ENCODE assay signal across 8 cellular contexts in the genomic region with DNA sequence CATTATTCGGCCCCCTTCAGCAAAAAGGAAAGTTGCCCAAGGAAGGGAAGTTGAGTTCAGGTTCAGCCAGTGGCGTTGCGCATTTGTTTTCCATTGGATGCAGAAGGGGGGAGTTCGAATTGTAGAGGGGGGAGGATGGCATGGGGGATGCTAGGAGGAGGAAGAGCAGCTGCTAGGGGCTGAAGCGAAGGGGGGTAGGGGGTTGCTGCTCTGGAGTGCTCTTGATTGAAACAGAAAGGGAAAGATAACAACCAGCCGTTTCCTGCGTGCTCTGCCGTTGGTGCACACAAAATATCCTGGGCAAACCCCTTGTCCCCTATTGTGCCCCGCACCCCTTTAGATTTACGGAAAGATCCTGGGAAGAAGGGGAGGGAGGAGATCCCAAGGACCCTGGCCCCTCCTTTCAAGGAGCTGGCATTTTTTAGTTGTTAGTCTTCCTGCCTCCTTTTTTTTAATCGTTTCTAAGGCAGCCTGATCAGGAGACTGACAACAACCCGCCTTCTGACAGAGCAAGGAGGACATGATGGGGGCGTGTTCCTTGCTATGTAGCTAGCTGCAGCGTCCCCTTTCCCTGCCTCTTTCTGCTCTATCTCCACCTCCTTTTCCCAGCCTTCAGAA. TPM values are rescaled to one million over a fixed set of nuclear protein-coding genes. Genes with fewer than 3 reads are reported as not detected.
A peak's percentile ranks its signal among the peaks of the same experiment; 100 is the strongest.
DNase-seq lines count a peak whose midpoint lies in the region; ATAC-seq and TF ChIP-seq lines count a peak whose summit lies in the region.

No MANE protein-coding gene starts in this region.

- H3K4me3 Mint-ChIP-seq in Calu3 (ENCODE audit: low read depth, unreplicated experiment) (peak overlapping the region; percentile 88), HFFc6 (peak overlapping the region; percentile 92), progenitor cell of endocrine pancreas (ENCODE audit: low read depth) (peak overlapping the region; percentile 92)

- H3K9me3 ChIP-seq in adrenal gland (replicated peaks in 1 of 3): no peaks in the 10 kb centered on the region
- no peaks in the 10 kb centered on the region for H3K9me3 ChIP-seq in left ventricle myocardium inferior (replicated peaks)

- H3K27me3 Mint-ChIP-seq in Calu3 (ENCODE audit: unreplicated experiment) (no peaks in the 10 kb centered on the region), HFFc6 (ENCODE audit: insufficient read depth) (no peaks in the 10 kb centered on the region; the same call in 1 of the 2 replicates), progenitor cell of endocrine pancreas (no peaks in the 10 kb centered on the region)

- intact Hi-C loops in Calu3 (cut with micrococcal nuclease; ENCODE audit: unreplicated experiment): loop anchor here (5.0 kb wide), 1 partner anchor 36 kb away; the partner anchor contains the start of gene ATP5MG
- intact Hi-C loops in adrenal gland (cut with DNase I): loop anchor here in 1 of 2 donors (5.0 kb wide), 1 partner anchor 36 kb away; the partner anchor contains the start of gene ATP5MG
- intact Hi-C loops in left ventricle myocardium inferior (cut with micrococcal nuclease): no loop called here

- H3K27me3 ChIP-seq in adrenal gland: no peaks in the 10 kb centered on the region
- H3K27me3 ChIP-seq in left ventricle myocardium inferior (ENCODE audit: low read depth): no peaks in the 10 kb centered on the region

- no TSS peak for BruUV-seq in Calu3 (replicated peaks; lab: Mats Ljungman, UMichigan)

- H3K4me1 Mint-ChIP-seq in Calu3 (ENCODE audit: low read depth, unreplicated experiment) (peaks cover 22% of the 10 kb centered on the region), HFFc6 (ENCODE audit: low read depth) (peaks cover 68% of the 10 kb centered on the region), progenitor cell of endocrine pancreas (ENCODE audit: low read depth) (peaks cover 61% of the 10 kb centered on the region)

- H3K4me1 ChIP-seq in adrenal gland (replicated peaks in 1 of 2): peaks cover 25 to 48% of the 10 kb centered on the region in 2 donors
- peaks cover 91% of the 10 kb centered on the region for H3K4me1 ChIP-seq in left ventricle myocardium inferior

- peak overlapping the region in 2 of 4 donors; percentile 23 to 80 for H3K4me3 ChIP-seq in adrenal gland
- H3K4me3 ChIP-seq in left ventricle myocardium inferior: peak overlapping the region; percentile 99

- H3K36me3 ChIP-seq in adrenal gland (replicated peaks in 1 of 2) (no peaks in the 10 kb centered on the region), left ventricle myocardium inferior (no peaks in the 10 kb centered on the region)

- DNase-seq in Calu3 (peak; percentile 26), HFFc6 (peak; percentile 84), SK-N-DZ (ENCODE audit: low spot score) (peak; percentile 24), adrenal gland (peak; percentile 54 to 85 (median 77)), left ventricle myocardium inferior (peak; percentile 14), progenitor cell of endocrine pancreas (ENCODE audit: low spot score, unreplicated experiment) (no peak)

- peak overlapping the region; percentile 70 to 98 (median 83) for H3K27ac ChIP-seq in adrenal gland
- H3K27ac ChIP-seq in left ventricle myocardium inferior (replicated peaks): peak overlapping the region; percentile 91

- WGBS in adrenal gland, 4 donors: 0 to 1% (median 1%) methylated on average over 14 of the region's 14 CpGs

- ATAC-seq in GM18520 (IDR thresholded peaks at IDR 0.05; ENCODE audit: unreplicated experiment) (no peak), HG03378 (IDR thresholded peaks at IDR 0.05; ENCODE audit: unreplicated experiment) (no peak)

- TF ChIP-seq CTCF in Calu3 (IDR thresholded peaks at IDR 0.05; ENCODE audit: unreplicated experiment) (no peak), HFFc6 (IDR thresholded peaks at IDR 0.05) (no peak), adrenal gland (IDR thresholded peaks at IDR 0.05) (no peak), left ventricle myocardium inferior (IDR thresholded peaks at IDR 0.05; ENCODE audit: borderline replicate concordance) (no peak), progenitor cell of endocrine pancreas (IDR thresholded peaks at IDR 0.05; ENCODE audit: unreplicated experiment) (no peak)

- CTCF ChIA-PET in Calu3 (lab: Charles Lee): no interaction called here

- H3K9me3 Mint-ChIP-seq in Calu3 (ENCODE audit: low read depth, unreplicated experiment) (no peaks in the 10 kb centered on the region), HFFc6 (no peaks in the 10 kb centered on the region), progenitor cell of endocrine pancreas (ENCODE audit: low read depth) (no peaks in the 10 kb centered on the region)

- peaks cover 50% of the 10 kb centered on the region for H3K36me3 Mint-ChIP-seq in Calu3 (ENCODE audit: insufficient read depth, unreplicated experiment)
- 0 out of 2 replicates have a peak, but pooled peaks cover 4% of the 10 kb centered on the region for H3K36me3 Mint-ChIP-seq in HFFc6 (ENCODE audit: low read depth)
- H3K36me3 Mint-ChIP-seq in progenitor cell of endocrine pancreas (ENCODE audit: insufficient read depth): peaks cover 2% of the 10 kb centered on the region

- peak overlapping the region; percentile 72 for H3K27ac Mint-ChIP-seq in Calu3 (ENCODE audit: unreplicated experiment)
- H3K27ac Mint-ChIP-seq in HFFc6: peak overlapping the region; percentile 91
- H3K27ac Mint-ChIP-seq in progenitor cell of endocrine pancreas: peak overlapping the region; percentile 87

- TF ChIP-seq POLR2A in adrenal gland (IDR thresholded peaks at IDR 0.05): peak in 1 of 2 donors; percentile 79

RNA-seq across cellular contexts. Expression of gene KMT2A, which starts 2.1 kb away (rescaled TPM):
- total RNA-seq in Calu3 (2022) (58.1 and 61.8 TPM in 2 replicates), adrenal gland (100 to 1,000 TPM in 1 of 8 donors, 10 to 100 TPM in 7; 36.7 to 107 (median 49.9) TPM), left ventricle myocardium inferior (21.0 TPM), progenitor cell of endocrine pancreas (89.1 and 94.6 TPM in 2 replicates)
- total RNA-seq in HFFc6 (2021; fragmentation: NEBNext Ultra II Directional; extraction: Animal tissue kit (Norgen Biotek cat#: 25700)): 10 to 100 TPM; 29.3 to 39.3 (median 34.4) TPM
- polyA plus RNA-seq in SK-N-DZ (2014; cell fraction: cytosol; rRNA removed): 11.7 and 13.3 TPM in 2 replicates
- 48.3 and 62.3 TPM in 2 replicates for polyA plus RNA-seq in SK-N-DZ (2014; cell fraction: nucleus; rRNA removed)
- 10 to 100 TPM in 2 of 3 donors, 1 to 10 TPM in 1; 9.5 to 19.9 (median 18.4) TPM for polyA plus RNA-seq in adrenal gland

RNA-seq across cellular contexts. Expression of gene ATP5MG, which starts 37.0 kb away (rescaled TPM):
- total RNA-seq in Calu3 (2022) (145 and 151 TPM in 2 replicates), adrenal gland (100 to 1,000 TPM in 5 of 8 donors, 10 to 100 TPM in 3; 51.8 to 857 (median 253) TPM), left ventricle myocardium inferior (854 TPM), progenitor cell of endocrine pancreas (189 and 192 TPM in 2 replicates)
- 100 to 1,000 TPM; 196 to 275 (median 223) TPM for total RNA-seq in HFFc6 (2021; fragmentation: NEBNext Ultra II Directional; extraction: Animal tissue kit (Norgen Biotek cat#: 25700))
- 34.8 and 69.6 TPM in 2 replicates for polyA plus RNA-seq in SK-N-DZ (2014; cell fraction: cytosol; rRNA removed)
- polyA plus RNA-seq in SK-N-DZ (2014; cell fraction: nucleus; rRNA removed): 24.8 and 26.6 TPM in 2 replicates
- polyA plus RNA-seq in adrenal gland: 100 to 1,000 TPM; 205 to 540 (median 367) TPM
